1 cellular context compared by ENCODE assay signal in the genomic region with DNA sequence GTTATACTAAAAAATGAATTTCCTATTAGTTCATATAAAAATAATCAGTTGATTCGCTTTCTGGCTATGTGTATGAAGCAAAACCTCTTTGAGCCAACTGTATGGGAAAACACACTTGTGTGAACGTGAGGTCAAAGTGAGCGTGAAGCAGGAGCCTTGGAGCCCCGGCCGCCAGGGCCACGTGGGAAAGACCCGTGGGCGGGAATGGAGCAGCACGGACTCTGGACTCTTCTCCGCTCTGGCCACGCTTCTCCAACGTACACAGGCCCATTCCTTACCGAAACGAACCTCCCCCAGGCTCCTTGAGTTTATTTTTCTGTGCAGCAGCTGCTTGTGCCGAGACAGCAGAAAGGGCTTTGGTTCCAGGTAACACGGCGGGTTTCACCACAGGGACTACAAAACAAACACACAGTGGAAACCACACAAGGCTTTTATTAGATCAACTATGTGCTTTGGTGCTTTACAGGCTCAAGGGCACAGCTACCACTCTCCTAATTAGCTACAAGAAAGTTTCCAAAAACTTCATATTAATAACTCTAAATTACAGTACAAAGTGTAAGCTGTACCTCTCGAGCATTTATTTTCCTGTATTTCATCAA.
TF ChIP-seq lines count a peak whose summit lies in the region.

No MANE protein-coding gene starts in this region.

TF ChIP-seq in HepG2, 621 proteins besides CTCF, POLR2A, EP300 and RAD21 (continued from another document and continues in another):
- TF ChIP-seq, protein P1, sequence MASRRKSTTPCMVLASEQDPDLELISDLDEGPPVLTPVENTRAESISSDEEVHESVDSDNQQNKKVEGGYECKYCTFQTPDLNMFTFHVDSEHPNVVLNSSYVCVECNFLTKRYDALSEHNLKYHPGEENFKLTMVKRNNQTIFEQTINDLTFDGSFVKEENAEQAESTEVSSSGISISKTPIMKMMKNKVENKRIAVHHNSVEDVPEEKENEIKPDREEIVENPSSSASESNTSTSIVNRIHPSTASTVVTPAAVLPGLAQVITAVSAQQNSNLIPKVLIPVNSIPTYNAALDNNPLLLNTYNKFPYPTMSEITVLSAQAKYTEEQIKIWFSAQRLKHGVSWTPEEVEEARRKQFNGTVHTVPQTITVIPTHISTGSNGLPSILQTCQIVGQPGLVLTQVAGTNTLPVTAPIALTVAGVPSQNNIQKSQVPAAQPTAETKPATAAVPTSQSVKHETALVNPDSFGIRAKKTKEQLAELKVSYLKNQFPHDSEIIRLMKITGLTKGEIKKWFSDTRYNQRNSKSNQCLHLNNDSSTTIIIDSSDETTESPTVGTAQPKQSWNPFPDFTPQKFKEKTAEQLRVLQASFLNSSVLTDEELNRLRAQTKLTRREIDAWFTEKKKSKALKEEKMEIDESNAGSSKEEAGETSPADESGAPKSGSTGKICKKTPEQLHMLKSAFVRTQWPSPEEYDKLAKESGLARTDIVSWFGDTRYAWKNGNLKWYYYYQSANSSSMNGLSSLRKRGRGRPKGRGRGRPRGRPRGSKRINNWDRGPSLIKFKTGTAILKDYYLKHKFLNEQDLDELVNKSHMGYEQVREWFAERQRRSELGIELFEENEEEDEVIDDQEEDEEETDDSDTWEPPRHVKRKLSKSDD (CRISPR knock-in tag; IDR thresholded peaks at IDR 0.05; ENCODE audit: low read depth): peak; percentile 80; the same call in 1 of the 2 replicates
- no peak for TF ChIP-seq ZC3H4 (CRISPR knock-in tag; IDR thresholded peaks at IDR 0.05; ENCODE audit: borderline replicate concordance)
- no peak for TF ChIP-seq ZNF556 (CRISPR knock-in tag; IDR thresholded peaks at IDR 0.05; ENCODE audit: borderline replicate concordance)
- TF ChIP-seq, protein P2, sequence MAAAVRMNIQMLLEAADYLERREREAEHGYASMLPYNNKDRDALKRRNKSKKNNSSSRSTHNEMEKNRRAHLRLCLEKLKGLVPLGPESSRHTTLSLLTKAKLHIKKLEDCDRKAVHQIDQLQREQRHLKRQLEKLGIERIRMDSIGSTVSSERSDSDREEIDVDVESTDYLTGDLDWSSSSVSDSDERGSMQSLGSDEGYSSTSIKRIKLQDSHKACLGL (CRISPR knock-in tag; IDR thresholded peaks at IDR 0.05): 0 out of 2 replicates have a peak, but pooled peaks have one; percentile 16
- peak; percentile 85 for TF ChIP-seq HOXA3 (CRISPR knock-in tag; IDR thresholded peaks at IDR 0.05)
- 0 out of 2 replicates have a peak, but pooled peaks have one; percentile 46 for TF ChIP-seq ZNF333 (CRISPR knock-in tag; IDR thresholded peaks at IDR 0.05; ENCODE audit: borderline replicate concordance)
- TF ChIP-seq ZBTB1 (CRISPR knock-in tag; IDR thresholded peaks at IDR 0.05; ENCODE audit: borderline replicate concordance): no peak
- TF ChIP-seq TP53 (CRISPR knock-in tag; conservative IDR thresholded peaks at IDR 0.05): no peak
- TF ChIP-seq ELF4 (CRISPR knock-in tag; IDR thresholded peaks at IDR 0.05; ENCODE audit: borderline replicate concordance): no peak
- TF ChIP-seq, protein P3, sequence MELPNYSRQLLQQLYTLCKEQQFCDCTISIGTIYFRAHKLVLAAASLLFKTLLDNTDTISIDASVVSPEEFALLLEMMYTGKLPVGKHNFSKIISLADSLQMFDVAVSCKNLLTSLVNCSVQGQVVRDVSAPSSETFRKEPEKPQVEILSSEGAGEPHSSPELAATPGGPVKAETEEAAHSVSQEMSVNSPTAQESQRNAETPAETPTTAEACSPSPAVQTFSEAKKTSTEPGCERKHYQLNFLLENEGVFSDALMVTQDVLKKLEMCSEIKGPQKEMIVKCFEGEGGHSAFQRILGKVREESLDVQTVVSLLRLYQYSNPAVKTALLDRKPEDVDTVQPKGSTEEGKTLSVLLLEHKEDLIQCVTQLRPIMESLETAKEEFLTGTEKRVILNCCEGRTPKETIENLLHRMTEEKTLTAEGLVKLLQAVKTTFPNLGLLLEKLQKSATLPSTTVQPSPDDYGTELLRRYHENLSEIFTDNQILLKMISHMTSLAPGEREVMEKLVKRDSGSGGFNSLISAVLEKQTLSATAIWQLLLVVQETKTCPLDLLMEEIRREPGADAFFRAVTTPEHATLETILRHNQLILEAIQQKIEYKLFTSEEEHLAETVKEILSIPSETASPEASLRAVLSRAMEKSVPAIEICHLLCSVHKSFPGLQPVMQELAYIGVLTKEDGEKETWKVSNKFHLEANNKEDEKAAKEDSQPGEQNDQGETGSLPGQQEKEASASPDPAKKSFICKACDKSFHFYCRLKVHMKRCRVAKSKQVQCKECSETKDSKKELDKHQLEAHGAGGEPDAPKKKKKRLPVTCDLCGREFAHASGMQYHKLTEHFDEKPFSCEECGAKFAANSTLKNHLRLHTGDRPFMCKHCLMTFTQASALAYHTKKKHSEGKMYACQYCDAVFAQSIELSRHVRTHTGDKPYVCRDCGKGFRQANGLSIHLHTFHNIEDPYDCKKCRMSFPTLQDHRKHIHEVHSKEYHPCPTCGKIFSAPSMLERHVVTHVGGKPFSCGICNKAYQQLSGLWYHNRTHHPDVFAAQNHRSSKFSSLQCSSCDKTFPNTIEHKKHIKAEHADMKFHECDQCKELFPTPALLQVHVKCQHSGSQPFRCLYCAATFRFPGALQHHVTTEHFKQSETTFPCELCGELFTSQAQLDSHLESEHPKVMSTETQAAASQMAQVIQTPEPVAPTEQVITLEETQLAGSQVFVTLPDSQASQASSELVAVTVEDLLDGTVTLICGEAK (IDR thresholded peaks at IDR 0.05): no peak
- TF ChIP-seq, protein P3 (CRISPR knock-in tag; IDR thresholded peaks at IDR 0.05): no peak
- no peak for TF ChIP-seq ZNF17 (CRISPR knock-in tag; IDR thresholded peaks at IDR 0.05)
- TF ChIP-seq, protein P4, sequence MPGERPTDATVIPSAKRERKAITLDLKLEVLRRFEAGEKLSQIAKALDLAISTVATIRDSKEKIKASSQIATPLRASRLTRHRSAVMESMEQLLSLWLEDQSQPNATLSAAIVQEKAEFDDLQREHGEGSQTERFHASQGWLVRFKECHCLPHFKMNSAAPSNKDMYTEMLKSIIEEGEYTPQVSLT (CRISPR knock-in tag; IDR thresholded peaks at IDR 0.05; ENCODE audit: borderline replicate concordance, low read depth): no peak
- no peak for TF ChIP-seq ONECUT2 (CRISPR knock-in tag; IDR thresholded peaks at IDR 0.05)
- TF ChIP-seq ZNF605 (CRISPR knock-in tag; IDR thresholded peaks at IDR 0.05): 0 out of 2 replicates have a peak, but pooled peaks have one; percentile 19
- TF ChIP-seq, protein P5, sequence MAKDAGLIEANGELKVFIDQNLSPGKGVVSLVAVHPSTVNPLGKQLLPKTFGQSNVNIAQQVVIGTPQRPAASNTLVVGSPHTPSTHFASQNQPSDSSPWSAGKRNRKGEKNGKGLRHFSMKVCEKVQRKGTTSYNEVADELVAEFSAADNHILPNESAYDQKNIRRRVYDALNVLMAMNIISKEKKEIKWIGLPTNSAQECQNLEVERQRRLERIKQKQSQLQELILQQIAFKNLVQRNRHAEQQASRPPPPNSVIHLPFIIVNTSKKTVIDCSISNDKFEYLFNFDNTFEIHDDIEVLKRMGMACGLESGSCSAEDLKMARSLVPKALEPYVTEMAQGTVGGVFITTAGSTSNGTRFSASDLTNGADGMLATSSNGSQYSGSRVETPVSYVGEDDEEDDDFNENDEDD (CRISPR knock-in tag; IDR thresholded peaks at IDR 0.05; ENCODE audit: borderline replicate concordance): peak; percentile 75; the same call in 1 of the 2 replicates
- TF ChIP-seq SP5 (CRISPR knock-in tag; IDR thresholded peaks at IDR 0.05; ENCODE audit: borderline replicate concordance, low read depth): peak; percentile 55; the same call in 1 of the 2 replicates
- TF ChIP-seq, protein P6, sequence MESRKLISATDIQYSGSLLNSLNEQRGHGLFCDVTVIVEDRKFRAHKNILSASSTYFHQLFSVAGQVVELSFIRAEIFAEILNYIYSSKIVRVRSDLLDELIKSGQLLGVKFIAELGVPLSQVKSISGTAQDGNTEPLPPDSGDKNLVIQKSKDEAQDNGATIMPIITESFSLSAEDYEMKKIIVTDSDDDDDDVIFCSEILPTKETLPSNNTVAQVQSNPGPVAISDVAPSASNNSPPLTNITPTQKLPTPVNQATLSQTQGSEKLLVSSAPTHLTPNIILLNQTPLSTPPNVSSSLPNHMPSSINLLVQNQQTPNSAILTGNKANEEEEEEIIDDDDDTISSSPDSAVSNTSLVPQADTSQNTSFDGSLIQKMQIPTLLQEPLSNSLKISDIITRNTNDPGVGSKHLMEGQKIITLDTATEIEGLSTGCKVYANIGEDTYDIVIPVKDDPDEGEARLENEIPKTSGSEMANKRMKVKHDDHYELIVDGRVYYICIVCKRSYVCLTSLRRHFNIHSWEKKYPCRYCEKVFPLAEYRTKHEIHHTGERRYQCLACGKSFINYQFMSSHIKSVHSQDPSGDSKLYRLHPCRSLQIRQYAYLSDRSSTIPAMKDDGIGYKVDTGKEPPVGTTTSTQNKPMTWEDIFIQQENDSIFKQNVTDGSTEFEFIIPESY (CRISPR knock-in tag; IDR thresholded peaks at IDR 0.05): peak; percentile 100
- peak; percentile 23 to 35; a peak in 2 of 4 replicates for TF ChIP-seq MAFK (conservative IDR thresholded peaks at IDR 0.05 in 1 of 2, IDR thresholded peaks at IDR 0.05 in 1 of 2; ENCODE audit: low read length in 2 of 2)
- TF ChIP-seq, protein P7, sequence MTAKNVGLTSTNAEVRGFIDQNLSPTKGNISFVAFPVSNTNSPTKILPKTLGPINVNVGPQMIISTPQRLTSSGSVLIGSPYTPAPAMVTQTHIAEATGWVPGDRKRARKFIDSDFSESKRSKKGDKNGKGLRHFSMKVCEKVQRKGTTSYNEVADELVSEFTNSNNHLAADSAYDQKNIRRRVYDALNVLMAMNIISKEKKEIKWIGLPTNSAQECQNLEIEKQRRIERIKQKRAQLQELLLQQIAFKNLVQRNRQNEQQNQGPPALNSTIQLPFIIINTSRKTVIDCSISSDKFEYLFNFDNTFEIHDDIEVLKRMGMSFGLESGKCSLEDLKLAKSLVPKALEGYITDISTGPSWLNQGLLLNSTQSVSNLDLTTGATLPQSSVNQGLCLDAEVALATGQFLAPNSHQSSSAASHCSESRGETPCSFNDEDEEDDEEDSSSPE (CRISPR knock-in tag; IDR thresholded peaks at IDR 0.05): peak; percentile 54
- peak; percentile 46; the same call in 1 of the 3 replicates for TF ChIP-seq MXI1 (IDR thresholded peaks at IDR 0.05; ENCODE audit: borderline replicate concordance, low read depth, low read length)
- TF ChIP-seq ZBTB38 (CRISPR knock-in tag; IDR thresholded peaks at IDR 0.05): peak; percentile 100
- TF ChIP-seq, protein P8, sequence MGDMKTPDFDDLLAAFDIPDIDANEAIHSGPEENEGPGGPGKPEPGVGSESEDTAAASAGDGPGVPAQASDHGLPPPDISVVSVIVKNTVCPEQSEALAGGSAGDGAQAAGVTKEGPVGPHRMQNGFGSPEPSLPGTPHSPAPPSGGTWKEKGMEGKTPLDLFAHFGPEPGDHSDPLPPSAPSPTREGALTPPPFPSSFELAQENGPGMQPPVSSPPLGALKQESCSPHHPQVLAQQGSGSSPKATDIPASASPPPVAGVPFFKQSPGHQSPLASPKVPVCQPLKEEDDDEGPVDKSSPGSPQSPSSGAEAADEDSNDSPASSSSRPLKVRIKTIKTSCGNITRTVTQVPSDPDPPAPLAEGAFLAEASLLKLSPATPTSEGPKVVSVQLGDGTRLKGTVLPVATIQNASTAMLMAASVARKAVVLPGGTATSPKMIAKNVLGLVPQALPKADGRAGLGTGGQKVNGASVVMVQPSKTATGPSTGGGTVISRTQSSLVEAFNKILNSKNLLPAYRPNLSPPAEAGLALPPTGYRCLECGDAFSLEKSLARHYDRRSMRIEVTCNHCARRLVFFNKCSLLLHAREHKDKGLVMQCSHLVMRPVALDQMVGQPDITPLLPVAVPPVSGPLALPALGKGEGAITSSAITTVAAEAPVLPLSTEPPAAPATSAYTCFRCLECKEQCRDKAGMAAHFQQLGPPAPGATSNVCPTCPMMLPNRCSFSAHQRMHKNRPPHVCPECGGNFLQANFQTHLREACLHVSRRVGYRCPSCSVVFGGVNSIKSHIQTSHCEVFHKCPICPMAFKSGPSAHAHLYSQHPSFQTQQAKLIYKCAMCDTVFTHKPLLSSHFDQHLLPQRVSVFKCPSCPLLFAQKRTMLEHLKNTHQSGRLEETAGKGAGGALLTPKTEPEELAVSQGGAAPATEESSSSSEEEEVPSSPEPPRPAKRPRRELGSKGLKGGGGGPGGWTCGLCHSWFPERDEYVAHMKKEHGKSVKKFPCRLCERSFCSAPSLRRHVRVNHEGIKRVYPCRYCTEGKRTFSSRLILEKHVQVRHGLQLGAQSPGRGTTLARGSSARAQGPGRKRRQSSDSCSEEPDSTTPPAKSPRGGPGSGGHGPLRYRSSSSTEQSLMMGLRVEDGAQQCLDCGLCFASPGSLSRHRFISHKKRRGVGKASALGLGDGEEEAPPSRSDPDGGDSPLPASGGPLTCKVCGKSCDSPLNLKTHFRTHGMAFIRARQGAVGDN (CRISPR knock-in tag; IDR thresholded peaks at IDR 0.05): peak; percentile 92
- TF ChIP-seq ZNF670 (CRISPR knock-in tag; IDR thresholded peaks at IDR 0.05; ENCODE audit: borderline replicate concordance): no peak
- 0 out of 2 replicates have a peak, but pooled peaks have one; percentile 45 for TF ChIP-seq ZNF563 (CRISPR knock-in tag; IDR thresholded peaks at IDR 0.05)
